ENCODE assay signal across 19 cellular contexts in the genomic region with DNA sequence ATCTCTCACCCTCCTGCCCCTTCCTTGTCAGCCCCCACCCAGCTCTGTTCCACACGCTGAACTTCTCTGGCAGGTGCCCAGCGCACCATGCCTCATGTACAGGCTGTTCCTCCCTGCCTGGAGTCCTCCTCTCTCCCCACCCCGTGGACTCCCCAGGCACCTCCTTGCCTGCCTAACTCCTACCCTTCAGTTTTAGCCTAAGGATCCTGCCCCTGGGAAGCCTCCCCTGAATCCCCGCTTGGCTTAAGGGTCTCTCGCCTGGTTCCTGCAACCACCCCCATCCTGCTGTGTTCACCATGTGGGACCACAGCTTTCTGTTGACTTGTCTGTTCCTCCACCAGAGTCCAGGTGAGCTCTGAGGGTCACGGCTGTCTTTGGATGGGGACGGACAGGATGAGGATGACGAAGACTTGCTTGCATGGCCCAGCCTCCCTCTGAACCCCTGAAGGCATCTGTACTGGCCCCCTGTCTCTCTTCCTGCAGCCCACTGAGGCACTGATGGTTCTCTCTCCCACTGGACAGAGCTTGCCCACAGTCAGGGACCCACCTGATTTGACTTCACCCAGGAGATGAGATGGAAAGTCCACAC.
A peak's percentile ranks its signal among the peaks of the same experiment; 100 is the strongest.
DNase-seq lines count a peak whose midpoint lies in the region; ATAC-seq and TF ChIP-seq lines count a peak whose summit lies in the region.
"Had no signal": no experiment of that assay in that cellular context is flagged by ENCODE, and none has a peak within 500 bp of the region (broad histone marks: within the 10 kb centered on the region; RNA-seq: fewer than 3 reads in every experiment).

No MANE protein-coding gene starts in this region.

- H3K27ac Mint-ChIP-seq in Calu3 (ENCODE audit: unreplicated experiment) = no peak overlapping the region
- H3K27ac Mint-ChIP-seq: CD4-positive, alpha-beta T cell had no signal

- 82 to 86% (median 84%) methylated on average over 8 of the region's 8 CpGs for WGBS in heart left ventricle, 4 donors
- no CpG with 5 or more reads among the region's 8 CpGs for WGBS in neuronal stem cell (ENCODE audit: extremely low coverage in 2 of 2, insufficient read length in 2 of 2, insufficient replicate concordance in 1 of 2), 2 donors

- no peak overlapping the region for H3K4ac ChIP-seq in neuronal stem cell (ENCODE audit: low read length)

- no peak for ATAC-seq in Right ventricle myocardium superior (ENCODE audit: poor library complexity)
- ATAC-seq in heart left ventricle = no peak
- 0 out of 2 replicates have a peak, but pooled peaks have one; percentile 22 for ATAC-seq in HCT116
- ATAC-seq in RWPE2 (ENCODE audit: low read depth) = no peak
- no peak for ATAC-seq in left lobe of liver

- H3K4me3 ChIP-seq in heart left ventricle = no peak overlapping the region
- H3K4me3 ChIP-seq in HCT116 (replicated peaks in 1 of 2; ENCODE audit: low read depth in 1 of 2, low read length in 2 of 2) = no peak overlapping the region
- H3K4me3 ChIP-seq in RWPE2 (ENCODE audit: severe bottlenecking) = no peak overlapping the region
- no peak overlapping the region for H3K4me3 ChIP-seq in neuronal stem cell (ENCODE audit: low read length in 2 of 2)
- H3K4me3 ChIP-seq: BLaER1 treated with 17β-estradiol and CSF1 and Interleukin-3, amounts not matched to agents 10 nM and 100 nM had no signal

- H2BK120ac ChIP-seq in neuronal stem cell (ENCODE audit: low read depth, low read length) = no peak overlapping the region

- no peak for TF ChIP-seq RAD21 in HCT116 (IDR thresholded peaks at IDR 0.05; ENCODE audit: low read depth)

- H3K9ac ChIP-seq in HCT116 (ENCODE audit: low read length) (no peak overlapping the region), neuronal stem cell (ENCODE audit: low read depth, low read length, poor library complexity) (no peak overlapping the region)
- H3K9ac ChIP-seq: BLaER1 treated with 17β-estradiol and CSF1 and Interleukin-3, amounts not matched to agents 10 nM and 100 nM had no signal

- H2AFZ ChIP-seq in HCT116 (ENCODE audit: low read depth, low read length, poor library complexity, severe bottlenecking) = no peak overlapping the region
- no peak overlapping the region for H2AFZ ChIP-seq in neuronal stem cell (ENCODE audit: low read length)

- no peaks in the 10 kb centered on the region for H3K9me3 ChIP-seq in heart left ventricle
- no peaks in the 10 kb centered on the region for H3K9me3 ChIP-seq in HCT116 (ENCODE audit: control insufficient read depth in 1 of 2, insufficient read depth in 1 of 2, low read depth in 1 of 2, low read length in 2 of 2)
- H3K9me3 ChIP-seq in RWPE2 (ENCODE audit: severe bottlenecking) = no peaks in the 10 kb centered on the region
- H3K9me3 ChIP-seq in neuronal stem cell (replicated peaks in 1 of 2; ENCODE audit: control insufficient read depth in 2 of 2, insufficient read depth in 1 of 2, low read depth in 1 of 2, low read length in 2 of 2) = no peaks in the 10 kb centered on the region
- H3K9me3 ChIP-seq: BE2C had no signal

- H3K36me3 Mint-ChIP-seq in Calu3 (ENCODE audit: insufficient read depth, unreplicated experiment) = no peaks in the 10 kb centered on the region
- H3K36me3 Mint-ChIP-seq: CD14-positive monocyte; CD8-positive, alpha-beta memory T cell had no signal

- RAD21 ChIA-PET in HCT116 (lab: Charles Lee; ENCODE audit: low non-redundant PET in 1 of 2, low total read pairs in 2 of 2, uncharacterized antibody in 2 of 2, unreplicated experiment in 2 of 2) = no interaction called here

- H4K91ac ChIP-seq in neuronal stem cell (ENCODE audit: low read depth, low read length, poor library complexity) = no peak overlapping the region

- BruUV-seq in HCT116 (replicated peaks; lab: Mats Ljungman, UMichigan) = no TSS peak
- no TSS peak for BruUV-seq in Calu3 (replicated peaks; lab: Mats Ljungman, UMichigan)

- H3K9me3 Mint-ChIP-seq in Calu3 (ENCODE audit: low read depth, unreplicated experiment) = no peaks in the 10 kb centered on the region
- H3K9me3 Mint-ChIP-seq: CD4-positive, alpha-beta T cell had no signal

- TF ChIP-seq POLR2A in heart left ventricle (IDR thresholded peaks at IDR 0.05) = no peak
- TF ChIP-seq POLR2A in HCT116 (IDR thresholded peaks at IDR 0.05; ENCODE audit: borderline replicate concordance, extremely low read depth, insufficient read depth, insufficient read length) = no peak

- no peak overlapping the region for H3K4me2 ChIP-seq in HCT116 (ENCODE audit: low read length)
- no peak overlapping the region for H3K4me2 ChIP-seq in neuronal stem cell (ENCODE audit: insufficient read depth, low read length, poor library complexity, severe bottlenecking)
- H3K4me2 ChIP-seq: BLaER1 treated with 17β-estradiol and CSF1 and Interleukin-3, amounts not matched to agents 10 nM and 100 nM had no signal

- H3K18ac ChIP-seq in neuronal stem cell (ENCODE audit: low read length) = peak overlapping the region; percentile 62

- no peaks in the 10 kb centered on the region for H3K79me2 ChIP-seq in HCT116 (ENCODE audit: insufficient read depth, low read length)

- H3K4me3 Mint-ChIP-seq in Calu3 (ENCODE audit: low read depth, unreplicated experiment) = no peak overlapping the region
- H3K4me3 Mint-ChIP-seq: CD14-positive monocyte; CD4-positive, alpha-beta T cell; CD8-positive, alpha-beta memory T cell had no signal

- H3K27me3 ChIP-seq in heart left ventricle (peaks cover 0 to 16% (median 0%) of the 10 kb centered on the region in 9 donors), HCT116 (ENCODE audit: insufficient read depth, low read length) (no peaks in the 10 kb centered on the region; the same call in 1 of the 2 replicates), RWPE2 (ENCODE audit: insufficient read depth, poor library complexity, severe bottlenecking) (no peaks in the 10 kb centered on the region), neuronal stem cell (ENCODE audit: control insufficient read depth in 3 of 3, insufficient read depth in 3 of 3, low read depth in 1 of 3, low read length in 3 of 3) (peaks cover 0 to 4% (median 0%) of the 10 kb centered on the region in 3 experiments)
- H3K27me3 ChIP-seq: BE2C; BLaER1 treated with 17β-estradiol and CSF1 and Interleukin-3, amounts not matched to agents 10 nM and 100 nM had no signal

- H2BK12ac ChIP-seq in neuronal stem cell (ENCODE audit: low read length) = no peak overlapping the region

- no peaks in the 10 kb centered on the region for H4K20me1 ChIP-seq in HCT116 (ENCODE audit: insufficient read depth)
- H4K20me1 ChIP-seq: BLaER1 treated with 17β-estradiol and CSF1 and Interleukin-3, amounts not matched to agents 10 nM and 100 nM had no signal

- peak overlapping the region; percentile 3 for H2AK5ac ChIP-seq in neuronal stem cell (ENCODE audit: low read depth, low read length)

- DNase-seq in Right ventricle myocardium superior = peak; percentile 2
- no peak for DNase-seq in heart left ventricle
- DNase-seq in HCT116 (ENCODE audit: low read depth, low spot score) = no peak
- DNase-seq in RWPE2 (ENCODE audit: low spot score) = peak; percentile 26
- no peak for DNase-seq in neuronal stem cell (ENCODE audit: low spot score)
- no peak for DNase-seq in left lobe of liver (ENCODE audit: low spot score)
- no peak for DNase-seq in Calu3
- no peak for DNase-seq in NCI-H2171 treated with DMSO at 0.1 percent for 48 hours (lab: John Stamatoyannopoulos, UW)
- DNase-seq: BE2C; CD4-positive, alpha-beta T cell; CD8-positive, alpha-beta memory T cell; DMS53; DMS79 treated with DMSO at 0.1 percent for 48 hours; GF-D8; GOT3; HCEC 1CT had no signal

- H3K4me1 Mint-ChIP-seq in Calu3 (ENCODE audit: low read depth, unreplicated experiment) = no peaks in the 10 kb centered on the region
- H3K4me1 Mint-ChIP-seq: CD14-positive monocyte; CD8-positive, alpha-beta memory T cell had no signal

- no peak overlapping the region for H3K23ac ChIP-seq in neuronal stem cell (ENCODE audit: low read depth, low read length, poor library complexity)

- H2BK15ac ChIP-seq in neuronal stem cell (ENCODE audit: low read length) = peak overlapping the region; percentile 43

- no peak overlapping the region for H3K27ac ChIP-seq in heart left ventricle
- no peak overlapping the region for H3K27ac ChIP-seq in HCT116 (ENCODE audit: low read depth, low read length)
- no peak overlapping the region for H3K27ac ChIP-seq in RWPE2 (ENCODE audit: poor library complexity, severe bottlenecking)
- H3K27ac ChIP-seq in neuronal stem cell (replicated peaks; ENCODE audit: low read length) = no peak overlapping the region
- H3K27ac ChIP-seq: 22Rv1; BLaER1 treated with 17β-estradiol and CSF1 and Interleukin-3, amounts not matched to agents 10 nM and 100 nM had no signal

- no peaks in the 10 kb centered on the region for H3K9me2 ChIP-seq in HCT116 (ENCODE audit: insufficient read depth)

- POLR2A ChIA-PET in HCT116 (lab: Charles Lee) = no interaction called here

- H4K8ac ChIP-seq in neuronal stem cell (ENCODE audit: low read depth, low read length) = no peak overlapping the region

- no peaks in the 10 kb centered on the region for H3K79me1 ChIP-seq in neuronal stem cell (ENCODE audit: low read depth, low read length)

- H3K36me3 ChIP-seq in heart left ventricle (no peaks in the 10 kb centered on the region), HCT116 (ENCODE audit: control insufficient read depth in 1 of 2, insufficient read depth in 2 of 2, low read length in 2 of 2) (no peaks in the 10 kb centered on the region), RWPE2 (ENCODE audit: low read depth) (no peaks in the 10 kb centered on the region), neuronal stem cell (replicated peaks in 1 of 2; ENCODE audit: control insufficient read depth in 2 of 2, insufficient read depth in 2 of 2, low read length in 2 of 2) (no peaks in the 10 kb centered on the region)
- H3K36me3 ChIP-seq: BE2C; BLaER1 treated with 17β-estradiol and CSF1 and Interleukin-3, amounts not matched to agents 10 nM and 100 nM had no signal

- H3K4me1 ChIP-seq in heart left ventricle (no peaks in the 10 kb centered on the region), HCT116 (ENCODE audit: control insufficient read depth in 1 of 2, insufficient read depth in 2 of 2, low read length in 2 of 2) (no peaks in the 10 kb centered on the region), RWPE2 (ENCODE audit: insufficient read depth, poor library complexity, severe bottlenecking) (no peaks in the 10 kb centered on the region), neuronal stem cell (ENCODE audit: control insufficient read depth in 2 of 2, insufficient read depth in 1 of 2, low read depth in 1 of 2, low read length in 2 of 2) (peaks cover 0 to 3% of the 10 kb centered on the region in 2 donors)
- H3K4me1 ChIP-seq: BE2C had no signal

- TF ChIP-seq CTCF in heart left ventricle (IDR thresholded peaks at IDR 0.05) (no peak), HCT116 (IDR thresholded peaks at IDR 0.05 in 2 of 3, conservative IDR thresholded peaks at IDR 0.05 in 1 of 3; ENCODE audit: borderline replicate concordance in 1 of 3, insufficient read depth in 1 of 3, low read depth in 2 of 3, low read length in 2 of 3) (no peak), RWPE2 (IDR thresholded peaks at IDR 0.05; ENCODE audit: poor library complexity, severe bottlenecking) (no peak), Calu3 (IDR thresholded peaks at IDR 0.05; ENCODE audit: unreplicated experiment) (no peak)

- intact Hi-C loops in Right ventricle myocardium superior (cut with DNase I) = no loop called here
- intact Hi-C loops in heart left ventricle (cut with DNase I) = no loop called here
- intact Hi-C loops in HCT116 (cut with micrococcal nuclease) = no loop called here
- intact Hi-C loops in Calu3 (cut with micrococcal nuclease; ENCODE audit: unreplicated experiment) = no loop called here

- H3K14ac ChIP-seq in neuronal stem cell (ENCODE audit: low read length) = no peak overlapping the region

- CTCF ChIA-PET in HCT116 (lab: Charles Lee) (no interaction called here), Calu3 (lab: Charles Lee) (no interaction called here)

- no peak overlapping the region for H2BK5ac ChIP-seq in neuronal stem cell (ENCODE audit: low read length)

- H3K27me3 Mint-ChIP-seq in Calu3 (ENCODE audit: unreplicated experiment) = peaks cover 20% of the 10 kb centered on the region

Comparison
In these comparisons a context has a peak if more than half of its experiments do, and no peak if none do; other contexts are left out.
1. DNase-seq: peak in Right ventricle myocardium superior (single experiment) and RWPE2 (single experiment); none in heart left ventricle (0 of 5), HCT116 (single experiment), neuronal stem cell (single experiment), left lobe of liver (single experiment), Calu3 (single experiment) and NCI-H2171 treated with DMSO at 0.1 percent for 48 hours (single experiment).